ENCODE assay signal across 2 cellular contexts in genomic region chr14:64540208-64541202, GRCh38.
TF ChIP-seq lines count a peak whose summit lies in the region.

HSPA2 (plus strand) TSS chr14:64540741; CDS start chr14:64540850, 109 bp downstream.

TF ChIP-seq in A549, 52 proteins besides CTCF, POLR2A, EP300 and RAD21 (continued from another document):
- no peak; the same call in 1 of the 2 replicates for TF ChIP-seq MAZ (IDR thresholded peaks at IDR 0.05; ENCODE audit: borderline replicate concordance, low read depth, low read length)
TF ChIP-seq in A549: peak in this region for 20.

TF ChIP-seq in HepG2, 621 proteins besides CTCF, POLR2A, EP300 and RAD21 (continued from another document and continues in another):
- TF ChIP-seq KDM4B (CRISPR knock-in tag; IDR thresholded peaks at IDR 0.05) (no peak), RARG (CRISPR knock-in tag; IDR thresholded peaks at IDR 0.05; ENCODE audit: low read depth) (no peak), ZNF879 (CRISPR knock-in tag; IDR thresholded peaks at IDR 0.05) (no peak), NONO (IDR thresholded peaks at IDR 0.05) (no peak), NONO (CRISPR knock-in tag; conservative IDR thresholded peaks at IDR 0.05) (peak; percentile 83), ZNF138 (CRISPR knock-in tag; IDR thresholded peaks at IDR 0.05; ENCODE audit: low read depth) (0 out of 2 replicates have a peak, but pooled peaks have one; percentile 35), GMEB2 (CRISPR knock-in tag; IDR thresholded peaks at IDR 0.05; ENCODE audit: low read depth) (peak; percentile 62; the same call in 1 of the 2 replicates), CEBPG (CRISPR knock-in tag; IDR thresholded peaks at IDR 0.05) (no peak; the same call in 1 of the 2 replicates), ZBTB38 (CRISPR knock-in tag; IDR thresholded peaks at IDR 0.05) (peak; percentile 85), DR1 (CRISPR knock-in tag; IDR thresholded peaks at IDR 0.05) (peak; percentile 48; the same call in 1 of the 2 replicates), E2F1 (CRISPR knock-in tag; IDR thresholded peaks at IDR 0.05) (peak; percentile 87), ATF2 (CRISPR knock-in tag; IDR thresholded peaks at IDR 0.05) (peak; percentile 42; the same call in 1 of the 2 replicates), ZMYM4 (CRISPR knock-in tag; IDR thresholded peaks at IDR 0.05) (peak; percentile 95), ZBTB7A (CRISPR knock-in tag; IDR thresholded peaks at IDR 0.05) (no peak), TBP (CRISPR knock-in tag; IDR thresholded peaks at IDR 0.05) (no peak), MIXL1 (CRISPR knock-in tag; IDR thresholded peaks at IDR 0.05) (no peak), MLX (CRISPR knock-in tag; IDR thresholded peaks at IDR 0.05) (0 out of 2 replicates have a peak, but pooled peaks have one; percentile 44), ZNF383 (CRISPR knock-in tag; IDR thresholded peaks at IDR 0.05; ENCODE audit: borderline replicate concordance) (peak; percentile 60; the same call in 1 of the 2 replicates), GTF3A (CRISPR knock-in tag; conservative IDR thresholded peaks at IDR 0.05) (0 out of 2 replicates have a peak, but pooled peaks have one; percentile 67), PBX2 (CRISPR knock-in tag; IDR thresholded peaks at IDR 0.05) (peak; percentile 97), HNF4G (IDR thresholded peaks at IDR 0.05; ENCODE audit: borderline replicate concordance, low read depth, low read length) (peak; percentile 44; the same call in 1 of the 2 replicates), HNF4G (CRISPR knock-in tag; IDR thresholded peaks at IDR 0.05; ENCODE audit: borderline replicate concordance, low read depth) (no peak; the same call in 1 of the 2 replicates), PHF21A (CRISPR knock-in tag; IDR thresholded peaks at IDR 0.05) (peak; percentile 20; the same call in 1 of the 2 replicates), CBX1 (IDR thresholded peaks at IDR 0.05; ENCODE audit: low read depth) (peak; percentile 75), TEAD2 (CRISPR knock-in tag; IDR thresholded peaks at IDR 0.05) (no peak), PRDM10 (CRISPR knock-in tag; IDR thresholded peaks at IDR 0.05; ENCODE audit: low read depth) (0 out of 2 replicates have a peak, but pooled peaks have one; percentile 29), XRCC5 (optimal IDR thresholded peaks at IDR 0.05; ENCODE audit: low read length) (peak; percentile 75), GATAD1 (CRISPR knock-in tag; IDR thresholded peaks at IDR 0.05) (peak; percentile 47; the same call in 1 of the 2 replicates), MXI1 (IDR thresholded peaks at IDR 0.05; ENCODE audit: borderline replicate concordance, low read depth, low read length) (peak; percentile 25; the same call in 1 of the 3 replicates), THAP11 (CRISPR knock-in tag; IDR thresholded peaks at IDR 0.05) (peak; percentile 68), HMGXB4 (CRISPR knock-in tag; IDR thresholded peaks at IDR 0.05; ENCODE audit: borderline replicate concordance in 1 of 2, low read depth in 1 of 2) (peak; percentile 78 to 88), NFYC (CRISPR knock-in tag; IDR thresholded peaks at IDR 0.05) (peak; percentile 95), ZNF772 (CRISPR knock-in tag; IDR thresholded peaks at IDR 0.05) (peak; percentile 78; the same call in 1 of the 2 replicates), SALL1 (CRISPR knock-in tag; IDR thresholded peaks at IDR 0.05) (peak; percentile 80), MXD4 (CRISPR knock-in tag; IDR thresholded peaks at IDR 0.05) (0 out of 2 replicates have a peak, but pooled peaks have one; percentile 27), BRF2 (CRISPR knock-in tag; IDR thresholded peaks at IDR 0.05) (no peak), SP5 (CRISPR knock-in tag; IDR thresholded peaks at IDR 0.05; ENCODE audit: borderline replicate concordance, low read depth) (peak; percentile 34; the same call in 1 of the 2 replicates)
- TF ChIP-seq, protein P1, sequence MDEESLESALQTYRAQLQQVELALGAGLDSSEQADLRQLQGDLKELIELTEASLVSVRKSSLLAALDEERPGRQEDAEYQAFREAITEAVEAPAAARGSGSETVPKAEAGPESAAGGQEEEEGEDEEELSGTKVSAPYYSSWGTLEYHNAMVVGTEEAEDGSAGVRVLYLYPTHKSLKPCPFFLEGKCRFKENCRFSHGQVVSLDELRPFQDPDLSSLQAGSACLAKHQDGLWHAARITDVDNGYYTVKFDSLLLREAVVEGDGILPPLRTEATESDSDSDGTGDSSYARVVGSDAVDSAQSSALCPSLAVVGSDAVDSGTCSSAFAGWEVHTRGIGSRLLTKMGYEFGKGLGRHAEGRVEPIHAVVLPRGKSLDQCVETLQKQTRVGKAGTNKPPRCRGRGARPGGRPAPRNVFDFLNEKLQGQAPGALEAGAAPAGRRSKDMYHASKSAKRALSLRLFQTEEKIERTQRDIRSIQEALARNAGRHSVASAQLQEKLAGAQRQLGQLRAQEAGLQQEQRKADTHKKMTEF (CRISPR knock-in tag; IDR thresholded peaks at IDR 0.05): peak; percentile 70; the same call in 1 of the 2 replicates
- TF ChIP-seq, protein P2, sequence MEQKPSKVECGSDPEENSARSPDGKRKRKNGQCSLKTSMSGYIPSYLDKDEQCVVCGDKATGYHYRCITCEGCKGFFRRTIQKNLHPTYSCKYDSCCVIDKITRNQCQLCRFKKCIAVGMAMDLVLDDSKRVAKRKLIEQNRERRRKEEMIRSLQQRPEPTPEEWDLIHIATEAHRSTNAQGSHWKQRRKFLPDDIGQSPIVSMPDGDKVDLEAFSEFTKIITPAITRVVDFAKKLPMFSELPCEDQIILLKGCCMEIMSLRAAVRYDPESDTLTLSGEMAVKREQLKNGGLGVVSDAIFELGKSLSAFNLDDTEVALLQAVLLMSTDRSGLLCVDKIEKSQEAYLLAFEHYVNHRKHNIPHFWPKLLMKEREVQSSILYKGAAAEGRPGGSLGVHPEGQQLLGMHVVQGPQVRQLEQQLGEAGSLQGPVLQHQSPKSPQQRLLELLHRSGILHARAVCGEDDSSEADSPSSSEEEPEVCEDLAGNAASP (CRISPR knock-in tag; IDR thresholded peaks at IDR 0.05; ENCODE audit: borderline replicate concordance): peak; percentile 34; the same call in 1 of the 2 replicates
- TF ChIP-seq, protein P3, sequence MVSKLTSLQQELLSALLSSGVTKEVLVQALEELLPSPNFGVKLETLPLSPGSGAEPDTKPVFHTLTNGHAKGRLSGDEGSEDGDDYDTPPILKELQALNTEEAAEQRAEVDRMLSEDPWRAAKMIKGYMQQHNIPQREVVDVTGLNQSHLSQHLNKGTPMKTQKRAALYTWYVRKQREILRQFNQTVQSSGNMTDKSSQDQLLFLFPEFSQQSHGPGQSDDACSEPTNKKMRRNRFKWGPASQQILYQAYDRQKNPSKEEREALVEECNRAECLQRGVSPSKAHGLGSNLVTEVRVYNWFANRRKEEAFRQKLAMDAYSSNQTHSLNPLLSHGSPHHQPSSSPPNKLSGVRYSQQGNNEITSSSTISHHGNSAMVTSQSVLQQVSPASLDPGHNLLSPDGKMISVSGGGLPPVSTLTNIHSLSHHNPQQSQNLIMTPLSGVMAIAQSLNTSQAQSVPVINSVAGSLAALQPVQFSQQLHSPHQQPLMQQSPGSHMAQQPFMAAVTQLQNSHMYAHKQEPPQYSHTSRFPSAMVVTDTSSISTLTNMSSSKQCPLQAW (CRISPR knock-in tag; IDR thresholded peaks at IDR 0.05): peak; percentile 50
- TF ChIP-seq, protein P4, sequence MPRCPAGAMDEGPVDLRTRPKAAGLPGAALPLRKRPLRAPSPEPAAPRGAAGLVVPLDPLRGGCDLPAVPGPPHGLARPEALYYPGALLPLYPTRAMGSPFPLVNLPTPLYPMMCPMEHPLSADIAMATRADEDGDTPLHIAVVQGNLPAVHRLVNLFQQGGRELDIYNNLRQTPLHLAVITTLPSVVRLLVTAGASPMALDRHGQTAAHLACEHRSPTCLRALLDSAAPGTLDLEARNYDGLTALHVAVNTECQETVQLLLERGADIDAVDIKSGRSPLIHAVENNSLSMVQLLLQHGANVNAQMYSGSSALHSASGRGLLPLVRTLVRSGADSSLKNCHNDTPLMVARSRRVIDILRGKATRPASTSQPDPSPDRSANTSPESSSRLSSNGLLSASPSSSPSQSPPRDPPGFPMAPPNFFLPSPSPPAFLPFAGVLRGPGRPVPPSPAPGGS (CRISPR knock-in tag; IDR thresholded peaks at IDR 0.05): 0 out of 2 replicates have a peak, but pooled peaks have one; percentile 27
